Comparison of ENCODE assay signal across 35 cellular contexts in genomic region chr19:30608471-30608870, GRCh38.
"Had no signal": no experiment of that assay in that cellular context is flagged by ENCODE, and none has a peak within 500 bp of the region (broad histone marks: within the 10 kb centered on the region; RNA-seq: fewer than 3 reads in every experiment).

No MANE protein-coding gene starts in this region.

- H3K4me3 ChIP-seq: MG63 had no signal

- H3K27me3 ChIP-seq: MG63 had no signal

- DNase-seq: Karpas-422, Kasumi-1, KBM-7, KG1, MG63, MM.1S, MV-4-11, NCI-H1048, NCI-H1092, NCI-H1092 treated with DMSO at 0.1 percent for 48 hours, NCI-H1105, NCI-H1105 treated with DMSO at 0.1 percent for 48 hours, NCI-H1417, NCI-H1417 treated with DMSO at 0.1 percent for 48 hours, NCI-H1436, NCI-H1436 treated with DMSO at 0.1 percent for 48 hours, NCI-H146, NCI-H1694, NCI-H1694 treated with DMSO at 0.1 percent for 48 hours, NCI-H187, NCI-H187 treated with DMSO at 0.1 percent for 48 hours, NCI-H1930, NCI-H2029, NCI-H2029 treated with DMSO at 0.1 percent for 48 hours, NCI-H2081, NCI-H2081 treated with DMSO at 0.1 percent for 48 hours, NCI-H2107, NCI-H2171, NCI-H2171 treated with DMSO at 0.1 percent for 48 hours, NCI-H2227 treated with DMSO at 0.1 percent for 48 hours, NCI-H226, NCI-H345, NCI-H446, NCI-H446 treated with DMSO at 0.1 percent for 48 hours had no signal

- H3K27ac ChIP-seq: KMS-11 had no signal

- H3K36me3 ChIP-seq: MG63 had no signal

- H3K9me3 ChIP-seq: MG63 had no signal
